ENCODE assay signal across 8 cellular contexts in genomic region chr9:100602302-100602930, GRCh38. TPM values are rescaled to one million over a fixed set of nuclear protein-coding genes. Genes with fewer than 3 reads are reported as not detected.
A peak's percentile ranks its signal among the peaks of the same experiment; 100 is the strongest.
DNase-seq lines count a peak whose midpoint lies in the region; ATAC-seq, FAIRE-seq and TF ChIP-seq lines count a peak whose summit lies in the region.

No MANE protein-coding gene starts in this region.

- no peaks in the 10 kb centered on the region for H3K36me3 Mint-ChIP-seq in astrocyte (ENCODE audit: low read depth, unreplicated experiment)
- no peaks in the 10 kb centered on the region for H3K36me3 Mint-ChIP-seq in activated T-cell treated with anti-CD3 and anti-CD28 coated beads, Interleukin-2, amount 50 U/mL, for 24 hours (ENCODE audit: low read depth)

- H3K27me3 Mint-ChIP-seq in astrocyte (ENCODE audit: low read depth, unreplicated experiment) = peaks cover 6% of the 10 kb centered on the region
- H3K27me3 Mint-ChIP-seq in activated T-cell treated with anti-CD3 and anti-CD28 coated beads, Interleukin-2, amount 50 U/mL, for 24 hours = no peaks in the 10 kb centered on the region

- peaks cover 6% of the 10 kb centered on the region for H3K4me1 ChIP-seq in astrocyte (ENCODE audit: insufficient read depth, low read length)

- no peak for FAIRE-seq in astrocyte (lab: Jason Lieb, UNC)

- H3K4me1 Mint-ChIP-seq in astrocyte (ENCODE audit: low read depth, unreplicated experiment) = peaks cover 8% of the 10 kb centered on the region
- H3K4me1 Mint-ChIP-seq in activated T-cell treated with anti-CD3 and anti-CD28 coated beads, Interleukin-2, amount 50 U/mL, for 24 hours (ENCODE audit: low read depth) = peaks cover 21% of the 10 kb centered on the region

- no peaks in the 10 kb centered on the region for H3K9me3 Mint-ChIP-seq in astrocyte (ENCODE audit: unreplicated experiment)
- H3K9me3 Mint-ChIP-seq in activated T-cell treated with anti-CD3 and anti-CD28 coated beads, Interleukin-2, amount 50 U/mL, for 24 hours = no peaks in the 10 kb centered on the region

- no peak overlapping the region for H2AFZ ChIP-seq in astrocyte (ENCODE audit: low read depth, low read length)

- H3K36me3 ChIP-seq in astrocyte (ENCODE audit: insufficient read depth, low read length) (no peaks in the 10 kb centered on the region), kidney epithelial cell (ENCODE audit: control insufficient read depth, insufficient read depth, low read length) (no peaks in the 10 kb centered on the region)

- H3K9me3 ChIP-seq in astrocyte (ENCODE audit: insufficient read depth, low read depth, low read length) = no peaks in the 10 kb centered on the region

- H3K4me2 ChIP-seq in astrocyte (ENCODE audit: low read length) = no peak overlapping the region

- in situ Hi-C loops in GM13977 (cut with MboI; ENCODE audit: low pct_unique_long_range_greater_than_20kb, low sequenced_read_pairs, unreplicated experiment) = no loop called here

- H3K27ac Mint-ChIP-seq in astrocyte (ENCODE audit: unreplicated experiment) = no peak overlapping the region
- no peak overlapping the region for H3K27ac Mint-ChIP-seq in activated T-cell treated with anti-CD3 and anti-CD28 coated beads, Interleukin-2, amount 50 U/mL, for 24 hours

- no peak overlapping the region for H3K4me3 Mint-ChIP-seq in astrocyte (ENCODE audit: unreplicated experiment)
- no peak overlapping the region for H3K4me3 Mint-ChIP-seq in activated T-cell treated with anti-CD3 and anti-CD28 coated beads, Interleukin-2, amount 50 U/mL, for 24 hours

- H3K27me3 ChIP-seq in astrocyte (ENCODE audit: insufficient read depth, low read length) (peaks cover 9% of the 10 kb centered on the region), kidney epithelial cell (ENCODE audit: control insufficient read depth, insufficient read depth, low read length) (no peaks in the 10 kb centered on the region)

- H3K4me3 ChIP-seq in astrocyte (ENCODE audit: insufficient read depth, low read depth, low read length) (no peak overlapping the region), kidney epithelial cell (ENCODE audit: low read depth, low read length) (no peak overlapping the region)

- no peaks in the 10 kb centered on the region for H3K79me2 ChIP-seq in astrocyte (ENCODE audit: insufficient read depth, low read length)

- TF ChIP-seq CTCF in GM13977 (IDR thresholded peaks at IDR 0.05; ENCODE audit: extremely low read depth, insufficient read depth, missing control alignments) = peak; percentile 51
- peak; percentile 76 for TF ChIP-seq CTCF in astrocyte (IDR thresholded peaks at IDR 0.05; ENCODE audit: insufficient read depth, low read depth, low read length)
- peak; percentile 66 for TF ChIP-seq CTCF in kidney epithelial cell (IDR thresholded peaks at IDR 0.05; ENCODE audit: insufficient read depth, low read length, poor library complexity, severe bottlenecking)

- no peak for ATAC-seq in HG02870 (IDR thresholded peaks at IDR 0.05; ENCODE audit: unreplicated experiment)

- DNase-seq in A172 (ENCODE audit: low spot score) = peak; percentile 71
- DNase-seq in GM13977 (ENCODE audit: low spot score) = no peak
- peak; percentile 85 for DNase-seq in NCI-H2171 treated with DMSO at 0.1 percent for 48 hours (lab: John Stamatoyannopoulos, UW)
- DNase-seq in astrocyte (ENCODE audit: low read depth) = peak; percentile 27
- DNase-seq in kidney epithelial cell (ENCODE audit: low read depth) = peak; percentile 51
- no peak for DNase-seq in activated T-cell treated with anti-CD3 and anti-CD28 coated beads, Interleukin-2, amount 50 U/mL, for 24 hours
- DNase-seq in NK-92 treated with Interleukin-12 subunit alpha and Interleukin-12 subunit beta, amount 100 ng/mL, for 24 hours (lab: John Stamatoyannopoulos, UW) = no peak

- no peaks in the 10 kb centered on the region for H4K20me1 ChIP-seq in astrocyte (ENCODE audit: insufficient read depth, low read length)

- no peak overlapping the region for H3K27ac ChIP-seq in astrocyte (ENCODE audit: low read depth, low read length)

- H3K9ac ChIP-seq in astrocyte (ENCODE audit: low read length) = no peak overlapping the region

RNA-seq across cellular contexts. Expression of gene CAVIN4, which starts 24.5 kb away (rescaled TPM):
- 1.1 and 2.4 TPM in 2 replicates for total RNA-seq in A172 (2014; rRNA removed; shearing (Covaris generic))
- 4.2 and 6.0 TPM in 2 replicates for total RNA-seq in astrocyte
- total RNA-seq in kidney epithelial cell = 3.1 and 3.6 TPM in 2 replicates

Comparison
In these comparisons a context has a peak if more than half of its experiments do, and no peak if none do; other contexts are left out.
1. DNase-seq: peak in A172 (single experiment), NCI-H2171 treated with DMSO at 0.1 percent for 48 hours (single experiment), astrocyte (single experiment) and kidney epithelial cell (single experiment); none in GM13977 (single experiment), activated T-cell treated with anti-CD3 and anti-CD28 coated beads, Interleukin-2, amount 50 U/mL, for 24 hours (single experiment) and NK-92 treated with Interleukin-12 subunit alpha and Interleukin-12 subunit beta, amount 100 ng/mL, for 24 hours (single experiment).
2. Peak in every context shown above with its lines, with median percentiles within 50 percentile points of each other: CTCF ChIP-seq.